Comparison of ENCODE assay signal across 1 cellular context in genomic region chr14:61438860-61439765, GRCh38.
TF ChIP-seq lines count a peak whose summit lies in the region.

No MANE protein-coding gene starts in this region.

TF ChIP-seq in K562, 482 proteins besides CTCF, POLR2A, EP300 and RAD21:
- TF ChIP-seq HMG20A (CRISPR knock-in tag; conservative IDR thresholded peaks at IDR 0.05) (no peak), XRCC4 (IDR thresholded peaks at IDR 0.05; ENCODE audit: extremely low read depth, insufficient read depth, insufficient read length) (no peak), ZMIZ1 (IDR thresholded peaks at IDR 0.05; ENCODE audit: low read depth in 2 of 2, low read length in 2 of 2) (no peak), SRSF3 (IDR thresholded peaks at IDR 0.05; ENCODE audit: insufficient read depth, low read length) (no peak), FOXA3 (CRISPR knock-in tag; conservative IDR thresholded peaks at IDR 0.05 in 1 of 2, IDR thresholded peaks at IDR 0.05 in 1 of 2) (peak in 1 of 2 experiments; percentile 69; a peak in 2 of 4 replicates), ZBTB33 (CRISPR knock-in tag; IDR thresholded peaks at IDR 0.05) (no peak), PRDM10 (IDR thresholded peaks at IDR 0.05; ENCODE audit: partially characterized antibody) (peak; percentile 53), CBX8 (IDR thresholded peaks at IDR 0.05; ENCODE audit: borderline replicate concordance, extremely low read depth, low read depth, low read length, poor library complexity, severe bottlenecking) (no peak), CBFA2T3 (IDR thresholded peaks at IDR 0.05) (no peak), MTA3 (IDR thresholded peaks at IDR 0.05; ENCODE audit: borderline replicate concordance) (no peak)
